Comparison of ENCODE assay signal across 1 cellular context in the genomic region with DNA sequence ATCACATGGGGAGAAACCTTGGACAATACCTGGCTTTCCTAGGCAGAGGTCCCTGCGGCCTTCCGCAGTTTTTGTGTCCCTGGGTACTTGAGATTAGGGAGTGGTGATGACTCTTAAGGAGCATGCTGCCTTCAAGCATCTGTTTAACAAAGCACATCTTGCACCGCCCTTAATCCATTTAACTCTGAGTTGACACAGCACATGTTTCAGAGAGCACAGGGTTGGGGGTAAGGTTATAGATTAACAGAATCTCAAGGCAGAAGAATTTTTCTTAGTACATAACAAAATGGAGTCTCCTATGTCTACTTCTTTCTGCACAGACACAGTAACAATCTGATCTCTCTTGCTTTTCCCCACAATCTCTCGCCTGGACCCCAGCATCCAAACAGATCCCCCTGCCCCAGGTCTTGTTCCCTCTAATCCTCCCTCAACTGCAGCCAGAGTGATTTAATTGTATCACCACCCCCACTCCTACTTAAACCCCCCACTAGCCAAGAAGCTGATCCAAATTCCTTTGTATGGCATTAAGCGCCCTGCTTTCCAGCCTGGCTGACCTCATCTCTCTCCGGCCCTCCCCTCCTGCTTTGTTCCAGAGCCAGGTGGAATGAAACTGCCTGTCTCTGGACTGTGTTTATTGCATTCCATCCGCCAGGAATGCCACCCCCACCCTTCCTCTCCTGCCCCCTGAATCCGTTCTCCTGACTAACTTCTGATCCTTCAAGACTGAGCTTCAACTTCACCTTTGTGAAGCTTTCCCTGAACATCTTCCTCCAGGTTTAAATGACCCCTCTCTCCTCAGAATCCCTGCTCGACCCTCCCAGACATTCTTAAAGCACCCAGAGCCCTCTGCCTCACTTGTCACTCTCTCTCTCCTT.
TF ChIP-seq lines count a peak whose summit lies in the region.

No MANE protein-coding gene starts in this region.

TF ChIP-seq in A549, 52 proteins besides CTCF, POLR2A, EP300 and RAD21 (continued from another document):
- TF ChIP-seq PBX3 (IDR thresholded peaks at IDR 0.05) (peak; percentile 84), HOXA7 (CRISPR knock-in tag; IDR thresholded peaks at IDR 0.05) (peak; percentile 83)
